In genomic region chr16:50121278-50121677, GRCh38 we compare ENCODE assay signal across 11 cellular contexts. TPM values are rescaled to one million over a fixed set of nuclear protein-coding genes. Genes with fewer than 3 reads are reported as not detected.
A peak's percentile ranks its signal among the peaks of the same experiment; 100 is the strongest.
DNase-seq lines count a peak whose midpoint lies in the region; ATAC-seq and TF ChIP-seq lines count a peak whose summit lies in the region.
"Had no signal": no experiment of that assay in that cellular context is flagged by ENCODE, and none has a peak within 500 bp of the region (broad histone marks: within the 10 kb centered on the region; RNA-seq: fewer than 3 reads in every experiment).

No MANE protein-coding gene starts in this region.

- peaks cover 3% of the 10 kb centered on the region for H3K36me3 Mint-ChIP-seq in activated naive CD8-positive, alpha-beta T cell
- peaks cover 0 to 4% (median 0%) of the 10 kb centered on the region in 3 donors for H3K36me3 Mint-ChIP-seq in immature natural killer cell
- H3K36me3 Mint-ChIP-seq: neural progenitor cell had no signal

- DNase-seq in psoas muscle (no peak), CD1c-positive myeloid dendritic cell (ENCODE audit: extremely low spot score) (no peak), immature natural killer cell (no peak), SK-N-SH (no peak)
- DNase-seq: DMS 273 treated with DMSO at 0.1 percent for 48 hours, SIG-M5 had no signal

- H3K27me3 Mint-ChIP-seq in activated naive CD8-positive, alpha-beta T cell: no peaks in the 10 kb centered on the region
- peaks cover 3 to 10% (median 6%) of the 10 kb centered on the region in 3 donors for H3K27me3 Mint-ChIP-seq in immature natural killer cell (ENCODE audit: low read depth in 3 of 3)

- ATAC-seq in GM18508 (IDR thresholded peaks at IDR 0.05; ENCODE audit: insufficient read depth, unreplicated experiment) (peak; percentile 58), GM21360 (IDR thresholded peaks at IDR 0.05; ENCODE audit: unreplicated experiment) (peak; percentile 57), HG03342 (IDR thresholded peaks at IDR 0.05; ENCODE audit: unreplicated experiment) (peak; percentile 66), psoas muscle (no peak)

- H3K9ac ChIP-seq in SK-N-SH: no peak overlapping the region
- H3K9ac ChIP-seq: neural progenitor cell had no signal

- no peak overlapping the region for H3K4me3 ChIP-seq in psoas muscle
- no peak overlapping the region for H3K4me3 ChIP-seq in SK-N-SH (ENCODE audit: low read depth in 2 of 2, low read length in 1 of 2)
- H3K4me3 ChIP-seq: neural progenitor cell had no signal

- peaks cover 20% of the 10 kb centered on the region for H3K4me1 Mint-ChIP-seq in activated naive CD8-positive, alpha-beta T cell (ENCODE audit: low read depth)
- H3K4me1 Mint-ChIP-seq in immature natural killer cell: no peaks in the 10 kb centered on the region

- H3K79me2 ChIP-seq in SK-N-SH (ENCODE audit: insufficient read depth): no peaks in the 10 kb centered on the region

- CTCF ChIA-PET in SK-N-SH (lab: Yijun Ruan, JAX): interaction anchor here (1.8 kb wide), 1 partner anchor 54 kb away, joined by 5 read pairs; no protein-coding TSS in a partner anchor

- TF ChIP-seq CTCF in psoas muscle (IDR thresholded peaks at IDR 0.05) (no peak), SK-N-SH (IDR thresholded peaks at IDR 0.05) (no peak)

- TF ChIP-seq RAD21 in SK-N-SH (IDR thresholded peaks at IDR 0.05; ENCODE audit: low read length): no peak

- H3K27ac ChIP-seq in psoas muscle (no peak overlapping the region), SK-N-SH (ENCODE audit: low read depth in 2 of 2, low read length in 1 of 2) (no peak overlapping the region)
- H3K27ac ChIP-seq: neural progenitor cell had no signal

- H3K4me2 ChIP-seq in SK-N-SH: no peak overlapping the region
- H3K4me2 ChIP-seq: neural progenitor cell had no signal

- H4K20me1 ChIP-seq in SK-N-SH (ENCODE audit: insufficient read depth): no peaks in the 10 kb centered on the region

- H3K9me3 ChIP-seq in psoas muscle (no peaks in the 10 kb centered on the region), SK-N-SH (no peaks in the 10 kb centered on the region)

- intact Hi-C loops in psoas muscle (cut with DNase I): no loop called here

- no peak overlapping the region for H2AFZ ChIP-seq in SK-N-SH (ENCODE audit: low read depth)
- H2AFZ ChIP-seq: neural progenitor cell had no signal

- H3K4me1 ChIP-seq in psoas muscle (no peaks in the 10 kb centered on the region), SK-N-SH (ENCODE audit: control insufficient read depth in 1 of 2, insufficient read depth in 2 of 2, low read depth in 1 of 2, low read length in 1 of 2) (no peaks in the 10 kb centered on the region)
- H3K4me1 ChIP-seq: neural progenitor cell had no signal

- H3K36me3 ChIP-seq in psoas muscle (ENCODE audit: insufficient read depth in 1 of 2, low read depth in 1 of 2): no peaks in the 10 kb centered on the region
- no peaks in the 10 kb centered on the region for H3K36me3 ChIP-seq in SK-N-SH (replicated peaks in 1 of 2; ENCODE audit: control insufficient read depth in 1 of 2, insufficient read depth in 2 of 2, low read length in 1 of 2)
- H3K36me3 ChIP-seq: neural progenitor cell had no signal

- peak overlapping the region; percentile 81 for H3K27ac Mint-ChIP-seq in activated naive CD8-positive, alpha-beta T cell
- no peak overlapping the region for H3K27ac Mint-ChIP-seq in immature natural killer cell
- H3K27ac Mint-ChIP-seq: neural progenitor cell had no signal

- no peaks in the 10 kb centered on the region for H3K9me2 ChIP-seq in SK-N-SH

- H3K27me3 ChIP-seq in psoas muscle (ENCODE audit: insufficient read depth in 3 of 3, low read length in 2 of 3): no peaks in the 10 kb centered on the region
- H3K27me3 ChIP-seq in SK-N-SH (ENCODE audit: insufficient read depth): no peaks in the 10 kb centered on the region
- H3K27me3 ChIP-seq: neural progenitor cell had no signal

- no peak for TF ChIP-seq EP300 in SK-N-SH (IDR thresholded peaks at IDR 0.05; ENCODE audit: borderline replicate concordance in 1 of 2, low read depth in 1 of 2, low read length in 1 of 2)

- H3F3A ChIP-seq in SK-N-SH (replicated peaks; ENCODE audit: insufficient read depth): no peaks in the 10 kb centered on the region

- no peaks in the 10 kb centered on the region for H3K9me3 Mint-ChIP-seq in activated naive CD8-positive, alpha-beta T cell (ENCODE audit: low read depth)
- H3K9me3 Mint-ChIP-seq in immature natural killer cell: peaks cover 0 to 2% (median 0%) of the 10 kb centered on the region in 6 donors
- H3K9me3 Mint-ChIP-seq: neural progenitor cell had no signal

- POLR2A ChIA-PET in SK-N-SH (lab: Yijun Ruan, JAX): no interaction called here

- 59 to 66% (median 62%) methylated on average over 4 of the region's 4 CpGs for WGBS in psoas muscle, 3 donors
- WGBS in SK-N-SH (ENCODE audit: low lambda C conversion rate): 32% methylated on average over 3 of the region's 4 CpGs

- H3K4me3 Mint-ChIP-seq in activated naive CD8-positive, alpha-beta T cell: peak overlapping the region; percentile 51
- H3K4me3 Mint-ChIP-seq in immature natural killer cell: no peak overlapping the region
- H3K4me3 Mint-ChIP-seq: neural progenitor cell had no signal

TF ChIP-seq in SK-N-SH, 30 proteins besides CTCF, POLR2A, EP300 and RAD21:
- no peak for TF ChIP-seq SMC3 (IDR thresholded peaks at IDR 0.05; ENCODE audit: low read depth, low read length)
- TF ChIP-seq FOXJ3 (CRISPR knock-in tag; IDR thresholded peaks at IDR 0.05): no peak
- no peak for TF ChIP-seq TCF12 (IDR thresholded peaks at IDR 0.05)
- TF ChIP-seq RCOR1 (IDR thresholded peaks at IDR 0.05; ENCODE audit: low read length): no peak
- TF ChIP-seq POLR2AphosphoS5 (IDR thresholded peaks at IDR 0.05; ENCODE audit: low read depth, low read length): no peak
- no peak for TF ChIP-seq NFIC (IDR thresholded peaks at IDR 0.05; ENCODE audit: borderline replicate concordance)
- no peak for TF ChIP-seq USF1 (IDR thresholded peaks at IDR 0.05; ENCODE audit: borderline replicate concordance, low read depth)
- TF ChIP-seq ELF1 (IDR thresholded peaks at IDR 0.05): no peak
- no peak for TF ChIP-seq NRF1 (IDR thresholded peaks at IDR 0.05; ENCODE audit: low read depth, low read length)

RNA-seq across cellular contexts. Expression of gene TENT4B, which starts 31.8 kb away (rescaled TPM):
- 1 to 10 TPM; 6.8 to 8.1 (median 7.1) TPM for total RNA-seq in psoas muscle
- polyA plus RNA-seq in psoas muscle (1 to 10 TPM; 3.5 to 9.7 (median 4.0) TPM), immature natural killer cell (1 to 10 TPM; 3.4 to 5.9 (median 5.7) TPM), SK-N-SH (2012; rRNA removed) (5.6 and 6.7 TPM in 2 replicates)
- polyA plus RNA-seq in SK-N-SH (2012; cell fraction: cytosol; rRNA removed): 6.1 and 6.6 TPM in 2 replicates
- 4.4 and 10.1 TPM in 2 replicates for polyA plus RNA-seq in SK-N-SH (2012; cell fraction: nucleus; rRNA removed)

RNA-seq across cellular contexts. Expression of gene HEATR3, which starts 55.5 kb away (rescaled TPM):
- 10 to 100 TPM in 3 of 4 donors, 1 to 10 TPM in 1; 9.2 to 20.9 (median 13.4) TPM for total RNA-seq in psoas muscle
- polyA plus RNA-seq in psoas muscle (10 to 100 TPM in 2 of 3 donors, 1 to 10 TPM in 1; 8.6 to 12.1 (median 10.4) TPM), immature natural killer cell (1 to 10 TPM; 3.2 to 8.5 (median 3.8) TPM), SK-N-SH (2012; rRNA removed) (10.1 and 12.9 TPM in 2 replicates)
- 8.2 and 9.1 TPM in 2 replicates for polyA plus RNA-seq in SK-N-SH (2012; cell fraction: cytosol; rRNA removed)
- polyA plus RNA-seq in SK-N-SH (2012; cell fraction: nucleus; rRNA removed): 21.4 and 33.1 TPM in 2 replicates

Comparison
In these comparisons a context has a peak if more than half of its experiments do, and no peak if none do; other contexts are left out.
1. ATAC-seq: peak in GM18508 (single experiment), GM21360 (single experiment) and HG03342 (single experiment); none in psoas muscle (0 of 4).